Comparison of ENCODE assay signal across 9 cellular contexts in genomic region chr1:31583995-31584868, GRCh38. TPM values are rescaled to one million over a fixed set of nuclear protein-coding genes. Genes with fewer than 3 reads are reported as not detected.
DNase-seq lines count a peak whose midpoint lies in the region; ATAC-seq, FAIRE-seq and TF ChIP-seq lines count a peak whose summit lies in the region.
"Had no signal": no experiment of that assay in that cellular context is flagged by ENCODE, and none has a peak within 500 bp of the region (broad histone marks: within the 10 kb centered on the region; RNA-seq: fewer than 3 reads in every experiment).

No MANE protein-coding gene starts in this region.

- H3K27me3 ChIP-seq in astrocyte (ENCODE audit: insufficient read depth, low read length) = no peaks in the 10 kb centered on the region
- H3K27me3 ChIP-seq in stomach = peaks cover 0 to 6% (median 0%) of the 10 kb centered on the region in 3 donors

- no peaks in the 10 kb centered on the region for H3K36me3 ChIP-seq in astrocyte (ENCODE audit: insufficient read depth, low read length)
- peaks cover 18 to 44% (median 35%) of the 10 kb centered on the region in 4 donors for H3K36me3 ChIP-seq in stomach

- H4K20me1 ChIP-seq in astrocyte (ENCODE audit: insufficient read depth, low read length) = no peaks in the 10 kb centered on the region

- no peak for TF ChIP-seq POLR2A in stomach (IDR thresholded peaks at IDR 0.05)
- no peak for TF ChIP-seq POLR2A in H54 (IDR thresholded peaks at IDR 0.05; ENCODE audit: low read depth, low read length)

- CTCF ChIA-PET in T-cell (lab: Charles Lee) = no interaction called here

- H3K4me3 ChIP-seq in astrocyte (ENCODE audit: insufficient read depth, low read depth, low read length) = no peak overlapping the region
- peak overlapping the region in 1 of 4 donors; percentile 8 for H3K4me3 ChIP-seq in stomach

- FAIRE-seq in astrocyte (lab: Jason Lieb, UNC) (no peak), H54 (lab: Jason Lieb, UNC) (no peak)

- no peak overlapping the region for H3K27ac ChIP-seq in astrocyte (ENCODE audit: low read depth, low read length)
- H3K27ac ChIP-seq in stomach = peak overlapping the region; percentile 76 to 92 (median 86)

- H3K4me1 ChIP-seq in astrocyte (ENCODE audit: insufficient read depth, low read length) (peaks cover 37% of the 10 kb centered on the region), stomach (peaks cover 66 to 100% (median 92%) of the 10 kb centered on the region in 4 donors)

- H3K9me3 ChIP-seq in astrocyte (ENCODE audit: insufficient read depth, low read depth, low read length) (no peaks in the 10 kb centered on the region), stomach (no peaks in the 10 kb centered on the region)

- no peak overlapping the region for H2AFZ ChIP-seq in astrocyte (ENCODE audit: low read depth, low read length)

- no peak overlapping the region for H3K9ac ChIP-seq in astrocyte (ENCODE audit: low read length)

- no peak overlapping the region for H3K4me3 Mint-ChIP-seq in astrocyte (ENCODE audit: unreplicated experiment)
- no peak overlapping the region for H3K4me3 Mint-ChIP-seq in T-cell
- H3K4me3 Mint-ChIP-seq: naive thymus-derived CD4-positive, alpha-beta T cell had no signal

- TF ChIP-seq EP300 in stomach (IDR thresholded peaks at IDR 0.05) = no peak

- no peak for ATAC-seq in T-cell (replicated peaks in 1 of 4)
- ATAC-seq in HG02759 (IDR thresholded peaks at IDR 0.05; ENCODE audit: unreplicated experiment) = no peak
- no peak for ATAC-seq in HG03439 (IDR thresholded peaks at IDR 0.05; ENCODE audit: unreplicated experiment)
- ATAC-seq: naive thymus-derived CD4-positive, alpha-beta T cell had no signal

- H3K4me2 ChIP-seq in astrocyte (ENCODE audit: low read length) = peak overlapping the region; percentile 50

- WGBS in stomach, 5 donors = 23 to 49% (median 35%) methylated on average over 7 to 13 of the region's 13 CpGs

- no peak overlapping the region for H3K27ac Mint-ChIP-seq in astrocyte (ENCODE audit: unreplicated experiment)
- H3K27ac Mint-ChIP-seq in T-cell = no peak overlapping the region
- H3K27ac Mint-ChIP-seq: naive thymus-derived CD4-positive, alpha-beta T cell had no signal

- TF ChIP-seq CTCF in astrocyte (IDR thresholded peaks at IDR 0.05; ENCODE audit: insufficient read depth, low read depth, low read length) (no peak), stomach (IDR thresholded peaks at IDR 0.05) (no peak)

- POLR2A ChIA-PET in T-cell (lab: Charles Lee) = no interaction called here

- intact Hi-C loops in stomach (cut with DNase I; ENCODE audit: low total_unique reads) = no loop called here

- peaks cover 11% of the 10 kb centered on the region for H3K4me1 Mint-ChIP-seq in astrocyte (ENCODE audit: low read depth, unreplicated experiment)
- H3K4me1 Mint-ChIP-seq in T-cell = peaks cover 0 to 3% (median 1%) of the 10 kb centered on the region in 3 donors

- peaks cover 3% of the 10 kb centered on the region for H3K36me3 Mint-ChIP-seq in astrocyte (ENCODE audit: low read depth, unreplicated experiment)
- H3K36me3 Mint-ChIP-seq in T-cell = no peaks in the 10 kb centered on the region
- H3K36me3 Mint-ChIP-seq: naive thymus-derived CD4-positive, alpha-beta T cell had no signal

- H3K27me3 Mint-ChIP-seq in astrocyte (ENCODE audit: low read depth, unreplicated experiment) = peaks cover 33% of the 10 kb centered on the region
- peaks cover 8 to 20% of the 10 kb centered on the region in 2 donors for H3K27me3 Mint-ChIP-seq in T-cell

- DNase-seq in HuH-7.5 (ENCODE audit: low spot score) (peak; percentile 89), astrocyte (ENCODE audit: low read depth) (no peak), inferior parietal cortex (ENCODE audit: extremely low spot score) (peak; percentile 10), stomach (peak; percentile 94), T-cell (no peak), H54 (ENCODE audit: insufficient read length, low spot score) (no peak)
- DNase-seq: naive thymus-derived CD4-positive, alpha-beta T cell had no signal

- H3K79me2 ChIP-seq in astrocyte (ENCODE audit: insufficient read depth, low read length) = no peaks in the 10 kb centered on the region

- no peaks in the 10 kb centered on the region for H3K9me3 Mint-ChIP-seq in astrocyte (ENCODE audit: unreplicated experiment)
- H3K9me3 Mint-ChIP-seq in T-cell = no peaks in the 10 kb centered on the region
- H3K9me3 Mint-ChIP-seq: naive thymus-derived CD4-positive, alpha-beta T cell had no signal

RNA-seq across cellular contexts. Expression of gene TINAGL1, which starts 7.9 kb away (rescaled TPM):
- total RNA-seq in astrocyte (3.9 and 5.7 TPM in 2 replicates), stomach (100 to 1,000 TPM in 4 of 5 donors, 10 to 100 TPM in 1; 88.1 to 691 (median 173) TPM), T-cell (under 1 TPM in 3 of 5 donors, not detected in 2; 0.43 to 0.61 (median 0.44) TPM)
- 10 to 100 TPM; 17.9 to 43.8 (median 37.6) TPM for polyA plus RNA-seq in stomach
- total RNA-seq: naive thymus-derived CD4-positive, alpha-beta T cell had no signal
- polyA plus RNA-seq: naive thymus-derived CD4-positive, alpha-beta T cell had no signal

RNA-seq across cellular contexts. Expression of gene HCRTR1, which starts 33.3 kb away (rescaled TPM):
- not detected in 2 replicates for total RNA-seq in astrocyte
- not detected for total RNA-seq in stomach
- not detected for polyA plus RNA-seq in stomach
- total RNA-seq in T-cell = not detected
- total RNA-seq: naive thymus-derived CD4-positive, alpha-beta T cell had no signal
- polyA plus RNA-seq: naive thymus-derived CD4-positive, alpha-beta T cell had no signal

Comparison
In these comparisons a context has a peak if more than half of its experiments do, and no peak if none do; other contexts are left out.
1. DNase-seq: peak in HuH-7.5 (single experiment), inferior parietal cortex (single experiment) and stomach (single experiment); none in astrocyte (single experiment), T-cell (0 of 34) and H54 (single experiment).
2. RNA of gene TINAGL1, which starts 7.9 kb away (total RNA-seq): 88.1 to 691 TPM in stomach; 3.9 to 5.7 TPM in astrocyte and 0.43 to 0.61 TPM in T-cell; every median in the first group is over 10 times any median in the second.